ENCODE assay signal across 7 cellular contexts in genomic region chr1:171865106-171865505, GRCh38.
"Had no signal": no experiment of that assay in that cellular context is flagged by ENCODE, and none has a peak within 500 bp of the region (broad histone marks: within the 10 kb centered on the region; RNA-seq: fewer than 3 reads in every experiment).

No MANE protein-coding gene starts in this region.

- DNase-seq: GDM1, GF-D8 had no signal

- H3K4me3 ChIP-seq: GM12878 had no signal

- FAIRE-seq: GM12878, GM12891, GM12892, GM18507, GM19239 had no signal
